Comparison of ENCODE assay signal across 8 cellular contexts in genomic region chr1:157496121-157496526, GRCh38. TPM values are rescaled to one million over a fixed set of nuclear protein-coding genes. Genes with fewer than 3 reads are reported as not detected.
DNase-seq lines count a peak whose midpoint lies in the region; ATAC-seq, FAIRE-seq and TF ChIP-seq lines count a peak whose summit lies in the region.

No MANE protein-coding gene starts in this region.

- H3K4me2 ChIP-seq in A549: no peak overlapping the region

- TF ChIP-seq RAD21 in A549 (conservative IDR thresholded peaks at IDR 0.05 in 1 of 2, IDR thresholded peaks at IDR 0.05 in 1 of 2): peak; percentile 43 to 48; a peak in 3 of 5 replicates

- 4% methylated on average over 5 of the region's 5 CpGs for WGBS in A549 (ENCODE audit: missing lambda C conversion rate)

- H3K9me3 ChIP-seq in A549: no peaks in the 10 kb centered on the region

- TF ChIP-seq POLR2A in A549 (IDR thresholded peaks at IDR 0.05; ENCODE audit: low read length): no peak

- H3K4me1 Mint-ChIP-seq in naive B cell: peaks cover 14 to 27% (median 19%) of the 10 kb centered on the region in 3 donors

- H3K27me3 Mint-ChIP-seq in naive B cell: peaks cover 15 to 34% (median 15%) of the 10 kb centered on the region in 3 donors

- peak; percentile 99 for FAIRE-seq in A549 (lab: Jason Lieb, UNC)

- peak in 1 of 2 experiments; percentile 43 for DNase-seq in A549 (ENCODE audit: low read depth in 1 of 2, low spot score in 1 of 2)
- DNase-seq in EL: peak; percentile 42
- DNase-seq in M059J (ENCODE audit: low read depth): peak; percentile 39
- DNase-seq in epithelial cell of proximal tubule (ENCODE audit: low read depth): no peak
- peak; percentile 47 for DNase-seq in naive B cell

- H3K9me3 Mint-ChIP-seq in naive B cell: no peaks in the 10 kb centered on the region

- POLR2A ChIA-PET in A549 (lab: Yijun Ruan, JAX): no interaction called here

- no peaks in the 10 kb centered on the region for H3K4me1 ChIP-seq in A549

- peak overlapping the region in 3 of 8 donors; percentile 17 to 67 (median 18) for H3K4me3 Mint-ChIP-seq in naive B cell

- H3K27ac Mint-ChIP-seq in naive B cell: no peak overlapping the region

- no peak overlapping the region for H3K27ac ChIP-seq in A549

- ATAC-seq in A549 (peak; percentile 72 to 92), naive B cell (ENCODE audit: low read depth in 2 of 2) (peak; percentile 65 to 83), GM18867 (IDR thresholded peaks at IDR 0.05; ENCODE audit: unreplicated experiment) (no peak), HG02884 (IDR thresholded peaks at IDR 0.05; ENCODE audit: unreplicated experiment) (no peak)

- no peak overlapping the region for H3K4me3 ChIP-seq in A549
- no peak overlapping the region for H3K4me3 ChIP-seq in WI38 (ENCODE audit: low read depth, low read length)
- H3K4me3 ChIP-seq in epithelial cell of proximal tubule (ENCODE audit: low read depth, low read length): no peak overlapping the region

- no peak for TF ChIP-seq EP300 in A549 (IDR thresholded peaks at IDR 0.05)

- CTCF ChIA-PET in A549 (lab: Yijun Ruan, JAX): interaction anchor here (0.7 to 3.7 kb wide), 13 partner anchors 10 to 361 kb away, joined by 3 to 38 read pairs (median 5); no protein-coding TSS in a partner anchor

- H3K36me3 Mint-ChIP-seq in naive B cell: peaks cover 0 to 8% of the 10 kb centered on the region in 2 donors

- TF ChIP-seq CTCF in A549 (IDR thresholded peaks at IDR 0.05) (peak; percentile 62), WI38 (IDR thresholded peaks at IDR 0.05; ENCODE audit: low read depth, low read length) (peak; percentile 91), epithelial cell of proximal tubule (conservative IDR thresholded peaks at IDR 0.05; ENCODE audit: low read depth, low read length) (peak; percentile 85)

TF ChIP-seq in A549, 52 proteins besides CTCF, POLR2A, EP300 and RAD21:
- TF ChIP-seq SMC3 (IDR thresholded peaks at IDR 0.05): peak; percentile 42; the same call in 2 of the 3 replicates
- TF ChIP-seq RARB (CRISPR knock-in tag; IDR thresholded peaks at IDR 0.05): no peak

RNA-seq across cellular contexts. Expression of gene FCRL5, which starts 56.2 kb away (rescaled TPM):
- not detected in 2 replicates for polyA plus RNA-seq in A549 (2011; rRNA removed)
- not detected in 2 replicates for polyA plus RNA-seq in A549 (2012; cell fraction: cytosol; rRNA removed)
- polyA plus RNA-seq in A549 (2012; cell fraction: nucleus; rRNA removed): not detected in 2 replicates
- not detected in 3 replicates for polyA plus RNA-seq in A549 (2017; fragmentation: RNase III; extraction: RNeasy Plus Mini Kit Qiagen cat#74134 plus additional on column Dnase treatment)
- polyA minus RNA-seq in A549 (2011; rRNA and poly(A)+ RNA removed): not detected in 2 replicates
- total RNA-seq in M059J (2014; rRNA removed; shearing (Covaris generic)): not detected in 2 replicates
- not detected in 2 replicates for total RNA-seq in epithelial cell of proximal tubule
- 100 to 1,000 TPM in 2 of 6 donors, 10 to 100 TPM in 4; 31.3 to 138 (median 82.3) TPM for polyA plus RNA-seq in naive B cell (ENCODE audit: low read depth in 6 of 6)

Comparison
In these comparisons a context has a peak if more than half of its experiments do, and no peak if none do; other contexts are left out.
1. ATAC-seq: peak in A549 (2 of 2) and naive B cell (2 of 2); none in GM18867 (single experiment) and HG02884 (single experiment).
2. Peak in every context shown above with its lines, with median percentiles within 50 percentile points of each other: CTCF ChIP-seq.